In genomic region chr20:33992923-33993799, GRCh38 we compare ENCODE assay signal across 8 cellular contexts. TPM values are rescaled to one million over a fixed set of nuclear protein-coding genes. Genes with fewer than 3 reads are reported as not detected.
DNase-seq lines count a peak whose midpoint lies in the region; ATAC-seq and TF ChIP-seq lines count a peak whose summit lies in the region.

No MANE protein-coding gene starts in this region.

- H2AFZ ChIP-seq in SU-DHL-6 (ENCODE audit: low read depth, low read length, severe bottlenecking) = peak overlapping the region; percentile 79

- TF ChIP-seq EP300 in ovary (IDR thresholded peaks at IDR 0.05) = no peak

- H3K9ac ChIP-seq in SU-DHL-6 (ENCODE audit: low read length) = peak overlapping the region; percentile 86

- H3K4me1 Mint-ChIP-seq in activated naive CD8-positive, alpha-beta T cell treated with anti-CD3 and anti-CD28 coated beads, Interleukin-2, amount 50 U/mL, for 24 hours = peaks cover 61% of the 10 kb centered on the region

- DNase-seq in NCI-H1417 (lab: John Stamatoyannopoulos, UW) (peak; percentile 98 to 100 (median 100)), Right ventricle myocardium inferior (ENCODE audit: missing footprints) (peak; percentile 99), ovary (peak; percentile 100), thyroid gland (peak; percentile 99)
- peak; percentile 99 for DNase-seq in activated naive CD8-positive, alpha-beta T cell treated with anti-CD3 and anti-CD28 coated beads, Interleukin-2, amount 50 U/mL, for 24 hours

- peak overlapping the region; percentile 93 for H3K4me3 Mint-ChIP-seq in activated naive CD8-positive, alpha-beta T cell treated with anti-CD3 and anti-CD28 coated beads, Interleukin-2, amount 50 U/mL, for 24 hours

- peak overlapping the region; percentile 88 for H3K27ac ChIP-seq in SU-DHL-6 (ENCODE audit: low read depth, low read length)
- peak overlapping the region; percentile 68 to 93 for H3K27ac ChIP-seq in ovary
- H3K27ac ChIP-seq in thyroid gland = peak overlapping the region; percentile 96 to 98 (median 97)

- peak; percentile 49 for TF ChIP-seq POLR2A in ovary (IDR thresholded peaks at IDR 0.05)
- peak; percentile 13 to 89 for TF ChIP-seq POLR2A in thyroid gland (IDR thresholded peaks at IDR 0.05)

- ATAC-seq in HG02763 (IDR thresholded peaks at IDR 0.05; ENCODE audit: unreplicated experiment) (peak; percentile 79), Right ventricle myocardium inferior (peak; percentile 95)
- ATAC-seq in activated naive CD8-positive, alpha-beta T cell treated with anti-CD3 and anti-CD28 coated beads, Interleukin-2, amount 50 U/mL, for 24 hours = peak; percentile 82

- no peaks in the 10 kb centered on the region for H3K27me3 Mint-ChIP-seq in activated naive CD8-positive, alpha-beta T cell treated with anti-CD3 and anti-CD28 coated beads, Interleukin-2, amount 50 U/mL, for 24 hours

- peaks cover 33% of the 10 kb centered on the region for H4K20me1 ChIP-seq in SU-DHL-6 (ENCODE audit: low read depth, low read length)

- no peaks in the 10 kb centered on the region for H3K36me3 ChIP-seq in SU-DHL-6 (ENCODE audit: low read length)
- no peaks in the 10 kb centered on the region for H3K36me3 ChIP-seq in ovary
- no peaks in the 10 kb centered on the region for H3K36me3 ChIP-seq in thyroid gland

- H3K27me3 ChIP-seq in SU-DHL-6 (ENCODE audit: low read length) = no peaks in the 10 kb centered on the region
- no peaks in the 10 kb centered on the region for H3K27me3 ChIP-seq in ovary
- no peaks in the 10 kb centered on the region for H3K27me3 ChIP-seq in thyroid gland

- H3K27ac Mint-ChIP-seq in activated naive CD8-positive, alpha-beta T cell treated with anti-CD3 and anti-CD28 coated beads, Interleukin-2, amount 50 U/mL, for 24 hours = peak overlapping the region; percentile 94

- H3F3A ChIP-seq in SU-DHL-6 (ENCODE audit: insufficient read depth) = no peaks in the 10 kb centered on the region

- H3K4me1 ChIP-seq in ovary (ENCODE audit: insufficient read depth) = peaks cover 14% of the 10 kb centered on the region
- H3K4me1 ChIP-seq in thyroid gland = peaks cover 25 to 43% of the 10 kb centered on the region in 2 donors

- H3K9me3 ChIP-seq in SU-DHL-6 (ENCODE audit: insufficient read depth, low read length) (no peaks in the 10 kb centered on the region), ovary (no peaks in the 10 kb centered on the region), thyroid gland (no peaks in the 10 kb centered on the region)

- peak overlapping the region; percentile 88 for H3K4me2 ChIP-seq in SU-DHL-6 (ENCODE audit: low read depth, low read length, poor library complexity, severe bottlenecking)

- peaks cover 18% of the 10 kb centered on the region for H3K36me3 Mint-ChIP-seq in activated naive CD8-positive, alpha-beta T cell treated with anti-CD3 and anti-CD28 coated beads, Interleukin-2, amount 50 U/mL, for 24 hours (ENCODE audit: low read depth)

- peaks cover 48% of the 10 kb centered on the region for H3K79me2 ChIP-seq in SU-DHL-6 (ENCODE audit: insufficient read depth, low read length)

- H3K9me3 Mint-ChIP-seq in activated naive CD8-positive, alpha-beta T cell treated with anti-CD3 and anti-CD28 coated beads, Interleukin-2, amount 50 U/mL, for 24 hours = no peaks in the 10 kb centered on the region

- H3K4me3 ChIP-seq in GM12875 (ENCODE audit: low read depth, low read length) (peak overlapping the region; percentile 70), SU-DHL-6 (ENCODE audit: insufficient read depth, low read length, poor library complexity, severe bottlenecking) (peak overlapping the region; percentile 91), ovary (peak overlapping the region; percentile 70), thyroid gland (replicated peaks in 1 of 3) (peak overlapping the region; percentile 93 to 95 (median 94))

- TF ChIP-seq CTCF in GM12875 (IDR thresholded peaks at IDR 0.05; ENCODE audit: borderline replicate concordance, insufficient read depth, low read depth, low read length) (no peak), SU-DHL-6 (IDR thresholded peaks at IDR 0.05; ENCODE audit: insufficient read depth, low read length, poor library complexity, severe bottlenecking) (no peak), ovary (IDR thresholded peaks at IDR 0.05) (no peak), thyroid gland (IDR thresholded peaks at IDR 0.05) (no peak)

- WGBS in ovary, 3 donors = 0 to 1% (median 1%) methylated on average over 46 to 49 of the region's 49 CpGs
- WGBS in thyroid gland, 2 donors = 1% methylated on average over 41 to 44 of the region's 49 CpGs

- intact Hi-C loops in Right ventricle myocardium inferior (cut with DNase I) = loop anchor here (1.0 to 5.0 kb wide), 3 partner anchors 46 to 181 kb away; partner anchors contain the start of gene CHMP4B
- intact Hi-C loops in ovary (cut with DNase I) = loop anchor here in 3 of 4 donors (10.0 kb wide), 1 partner anchor 72 kb away; no protein-coding TSS in a partner anchor
- intact Hi-C loops in thyroid gland (cut with DNase I) = no loop called here

- no peaks in the 10 kb centered on the region for H3K9me2 ChIP-seq in SU-DHL-6 (replicated peaks; ENCODE audit: insufficient read depth, low read length)

RNA-seq across cellular contexts. Expression of gene RALY, which starts 0.6 kb away (rescaled TPM):
- total RNA-seq in Right ventricle myocardium inferior = 102 TPM
- 100 to 1,000 TPM in 4 of 7 donors, 10 to 100 TPM in 3; 51.7 to 124 (median 105) TPM for total RNA-seq in ovary
- polyA plus RNA-seq in ovary = 100 to 1,000 TPM in 1 of 2 donors, 10 to 100 TPM in 1; 68.9 to 131 TPM
- total RNA-seq in thyroid gland = 100 to 1,000 TPM; 124 to 208 (median 151) TPM

Comparison
In these comparisons a context has a peak if more than half of its experiments do, and no peak if none do; other contexts are left out.
1. Peak in every context shown above with its lines: DNase-seq, ATAC-seq, H3K4me3 ChIP-seq and H3K27ac ChIP-seq.